In genomic region chr13:23767806-23768205, GRCh38 we compare ENCODE assay signal across 25 cellular contexts.
"Had no signal": no experiment of that assay in that cellular context is flagged by ENCODE, and none has a peak within 500 bp of the region (broad histone marks: within the 10 kb centered on the region; RNA-seq: fewer than 3 reads in every experiment).

No MANE protein-coding gene starts in this region.

- FAIRE-seq: astrocyte, TTC549 had no signal

- H3K4me3 Mint-ChIP-seq: activated CD4-positive, alpha-beta memory T cell treated with anti-CD3 and anti-CD28 coated beads, Interleukin-2, amount 10 ng/mL, durations not matched to agents 7 days and 5 days; activated CD4-positive, alpha-beta T cell treated with anti-CD3 and anti-CD28 coated beads, Interleukin-2, amount 10 ng/mL, durations not matched to agents 7 days and 5 days; activated naive CD8-positive, alpha-beta T cell; brain; T-cell had no signal

- H3K27me3 ChIP-seq: cardiac muscle cell had no signal

- H3K4me3 ChIP-seq: cardiac muscle cell, SK-N-MC had no signal

- H3K36me3 Mint-ChIP-seq: brain had no signal

- H3K27me3 Mint-ChIP-seq: activated CD4-positive, alpha-beta memory T cell treated with anti-CD3 and anti-CD28 coated beads, Interleukin-2, amount 10 ng/mL, durations not matched to agents 7 days and 5 days; activated CD4-positive, alpha-beta T cell treated with anti-CD3 and anti-CD28 coated beads, Interleukin-2, amount 10 ng/mL, durations not matched to agents 7 days and 5 days; activated naive CD8-positive, alpha-beta T cell; brain; T-cell had no signal

- H3K27ac ChIP-seq: cardiac muscle cell, SK-N-MC had no signal

- H3K36me3 ChIP-seq: cardiac muscle cell had no signal

- H3K9me3 Mint-ChIP-seq: activated CD4-positive, alpha-beta memory T cell treated with anti-CD3 and anti-CD28 coated beads, Interleukin-2, amount 10 ng/mL, durations not matched to agents 7 days and 5 days; activated CD4-positive, alpha-beta T cell treated with anti-CD3 and anti-CD28 coated beads, Interleukin-2, amount 10 ng/mL, durations not matched to agents 7 days and 5 days; brain; T-cell had no signal

- H3K27ac Mint-ChIP-seq: activated CD4-positive, alpha-beta memory T cell treated with anti-CD3 and anti-CD28 coated beads, Interleukin-2, amount 10 ng/mL, durations not matched to agents 7 days and 5 days; activated CD4-positive, alpha-beta T cell treated with anti-CD3 and anti-CD28 coated beads, Interleukin-2, amount 10 ng/mL, durations not matched to agents 7 days and 5 days; activated naive CD8-positive, alpha-beta T cell; brain; T-cell had no signal

- DNase-seq: activated CD4-positive, alpha-beta memory T cell treated with anti-CD3 and anti-CD28 coated beads, Interleukin-2, amount 10 ng/mL, durations not matched to agents 7 days and 5 days; activated CD4-positive, alpha-beta T cell treated with anti-CD3 and anti-CD28 coated beads, Interleukin-2, amount 10 ng/mL, durations not matched to agents 7 days and 5 days; activated CD4-positive, CD25-positive, alpha-beta regulatory T cell; activated CD8-positive, alpha-beta memory T cell treated with anti-CD3 and anti-CD28 coated beads, Interleukin-2, amount 50 U/mL, for 4 hours; activated effector memory CD4-positive, alpha-beta T cell treated with Interleukin-2 at 50 U/mL for 16 hours; activated naive CD4-positive, alpha-beta T cell; amygdala; KG1; NCI-H1092; NCI-H1417; NCI-H2029; NCI-H345; NCI-H510A; NCI-H526 treated with DMSO at 0.1 percent for 48 hours; NCI-H82; RPMI8226; T-cell; T-helper 2 cell; T1000 had no signal
